ENCODE assay signal across 7 cellular contexts in the genomic region with DNA sequence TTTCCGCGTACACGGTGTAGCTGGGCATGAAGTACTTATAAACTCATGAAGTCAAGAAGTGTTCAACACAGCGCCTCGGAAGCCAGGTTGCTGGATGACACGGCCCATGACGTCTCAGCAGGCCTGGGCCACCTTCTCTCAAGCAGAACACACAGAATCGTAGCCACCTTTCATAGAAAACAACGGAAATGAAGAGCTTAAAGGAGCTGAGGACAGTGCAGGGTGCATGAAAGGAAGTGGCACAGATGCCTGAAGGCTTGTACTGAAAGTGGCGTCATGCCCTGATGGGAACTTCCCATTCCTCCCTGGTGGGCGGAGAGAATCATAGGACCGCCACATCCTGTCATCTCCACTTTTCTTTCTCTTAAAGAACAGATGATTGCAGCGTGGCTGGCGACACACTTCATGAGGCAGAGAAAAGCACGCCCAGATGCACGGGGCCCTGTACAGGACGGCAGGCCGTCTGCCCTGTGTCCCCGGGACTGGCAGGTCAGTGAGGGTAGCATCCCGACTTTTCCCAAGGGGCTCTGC. TPM values are rescaled to one million over a fixed set of nuclear protein-coding genes. Genes with fewer than 3 reads are reported as not detected.
DNase-seq lines count a peak whose midpoint lies in the region; ATAC-seq and TF ChIP-seq lines count a peak whose summit lies in the region.

No MANE protein-coding gene starts in this region.

- H3K4me1 Mint-ChIP-seq in WTC11 = no peaks in the 10 kb centered on the region
- H3K4me1 Mint-ChIP-seq in dendritic cell treated with granulocyte-macrophage colony-stimulating factor and Interleukin-4, amounts not matched to agents 40 ng/mL and 50 ng/mL, for 4 days (ENCODE audit: low read depth) = peaks cover 21% of the 10 kb centered on the region

- peak; percentile 34 for TF ChIP-seq POLR2A in GM18951 (IDR thresholded peaks at IDR 0.05; ENCODE audit: extremely low read depth, insufficient read depth, insufficient read length)
- no peak for TF ChIP-seq POLR2A in uterus (IDR thresholded peaks at IDR 0.05)

- peak overlapping the region; percentile 67; the same call in 1 of the 2 replicates for H3K27ac Mint-ChIP-seq in WTC11
- peak overlapping the region; percentile 71 for H3K27ac Mint-ChIP-seq in dendritic cell treated with granulocyte-macrophage colony-stimulating factor and Interleukin-4, amounts not matched to agents 40 ng/mL and 50 ng/mL, for 4 days

- intact Hi-C loops in dendritic cell treated with granulocyte-macrophage colony-stimulating factor and Interleukin-4, amounts not matched to agents 40 ng/mL and 50 ng/mL, for 4 days (cut with micrococcal nuclease) = no loop called here
- intact Hi-C loops in uterus (cut with DNase I; ENCODE audit: low total_unique reads) = no loop called here

- no peaks in the 10 kb centered on the region for H3K9me3 Mint-ChIP-seq in WTC11
- no peaks in the 10 kb centered on the region for H3K9me3 Mint-ChIP-seq in dendritic cell treated with granulocyte-macrophage colony-stimulating factor and Interleukin-4, amounts not matched to agents 40 ng/mL and 50 ng/mL, for 4 days

- in situ Hi-C loops in GM18951 (cut with MboI; ENCODE audit: low sequenced_read_pairs, unreplicated experiment) = no loop called here

- H3K27ac ChIP-seq in uterus = no peak overlapping the region

- no peaks in the 10 kb centered on the region for H3K36me3 ChIP-seq in uterus

- no peak overlapping the region for H3K4me3 Mint-ChIP-seq in WTC11
- peak overlapping the region; percentile 41 for H3K4me3 Mint-ChIP-seq in dendritic cell treated with granulocyte-macrophage colony-stimulating factor and Interleukin-4, amounts not matched to agents 40 ng/mL and 50 ng/mL, for 4 days

- no peak overlapping the region for H3K4me3 ChIP-seq in uterus

- no peaks in the 10 kb centered on the region for H3K27me3 ChIP-seq in uterus

- DNase-seq in WTC11 (ENCODE audit: low spot score) (no peak), NCI-H1105 treated with DMSO at 0.1 percent for 48 hours (lab: John Stamatoyannopoulos, UW) (no peak), uterus (no peak)
- peak; percentile 64 to 69 for DNase-seq in stimulated activated CD4-positive, alpha-beta T cell treated with anti-CD3 and anti-CD28 coated beads, Interleukin-2, amount 100 ng/mL, for 48 hours

- H3K9me3 ChIP-seq in uterus = no peaks in the 10 kb centered on the region

- ATAC-seq in HG03045 (IDR thresholded peaks at IDR 0.05; ENCODE audit: unreplicated experiment) = peak; percentile 68
- ATAC-seq in WTC11 = no peak

- no peaks in the 10 kb centered on the region for H3K4me1 ChIP-seq in uterus

- POLR2A ChIA-PET in WTC11 (lab: Charles Lee) = no interaction called here

- CTCF ChIA-PET in WTC11 (lab: Charles Lee) = interaction anchor here (0.8 kb wide), 1 partner anchor 85 kb away, joined by 3 read pairs; no protein-coding TSS in a partner anchor

- H3K36me3 Mint-ChIP-seq in WTC11 = peaks cover 4% of the 10 kb centered on the region; the same call in 1 of the 2 replicates
- peaks cover 10% of the 10 kb centered on the region for H3K36me3 Mint-ChIP-seq in dendritic cell treated with granulocyte-macrophage colony-stimulating factor and Interleukin-4, amounts not matched to agents 40 ng/mL and 50 ng/mL, for 4 days (ENCODE audit: low read depth)

- no peaks in the 10 kb centered on the region for H3K27me3 Mint-ChIP-seq in WTC11 (ENCODE audit: low read depth)
- no peaks in the 10 kb centered on the region for H3K27me3 Mint-ChIP-seq in dendritic cell treated with granulocyte-macrophage colony-stimulating factor and Interleukin-4, amounts not matched to agents 40 ng/mL and 50 ng/mL, for 4 days

- TF ChIP-seq CTCF in WTC11 (IDR thresholded peaks at IDR 0.05) (no peak), uterus (IDR thresholded peaks at IDR 0.05) (no peak)

TF ChIP-seq in WTC11, 78 proteins besides CTCF, POLR2A, EP300 and RAD21:
- no peak for TF ChIP-seq ZNF232 (CRISPR knock-in tag; IDR thresholded peaks at IDR 0.05)
- TF ChIP-seq TCF7 (CRISPR knock-in tag; IDR thresholded peaks at IDR 0.05; ENCODE audit: low read depth) = no peak
- TF ChIP-seq, protein P1, sequence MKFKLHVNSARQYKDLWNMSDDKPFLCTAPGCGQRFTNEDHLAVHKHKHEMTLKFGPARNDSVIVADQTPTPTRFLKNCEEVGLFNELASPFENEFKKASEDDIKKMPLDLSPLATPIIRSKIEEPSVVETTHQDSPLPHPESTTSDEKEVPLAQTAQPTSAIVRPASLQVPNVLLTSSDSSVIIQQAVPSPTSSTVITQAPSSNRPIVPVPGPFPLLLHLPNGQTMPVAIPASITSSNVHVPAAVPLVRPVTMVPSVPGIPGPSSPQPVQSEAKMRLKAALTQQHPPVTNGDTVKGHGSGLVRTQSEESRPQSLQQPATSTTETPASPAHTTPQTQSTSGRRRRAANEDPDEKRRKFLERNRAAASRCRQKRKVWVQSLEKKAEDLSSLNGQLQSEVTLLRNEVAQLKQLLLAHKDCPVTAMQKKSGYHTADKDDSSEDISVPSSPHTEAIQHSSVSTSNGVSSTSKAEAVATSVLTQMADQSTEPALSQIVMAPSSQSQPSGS (CRISPR knock-in tag; IDR thresholded peaks at IDR 0.05; ENCODE audit: borderline replicate concordance, low read depth) = no peak

RNA-seq across cellular contexts. Expression of gene HDAC4, which starts 31.1 kb away (rescaled TPM):
- total RNA-seq in WTC11 (2021) (35.0 to 44.4 TPM (median 42.3 TPM) in 3 replicates), uterus (10 to 100 TPM; 42.1 to 91.5 (median 73.4) TPM)

Comparison
In these comparisons a context has a peak if more than half of its experiments do, and no peak if none do; other contexts are left out.
1. DNase-seq: peak in stimulated activated CD4-positive, alpha-beta T cell treated with anti-CD3 and anti-CD28 coated beads, Interleukin-2, amount 100 ng/mL, for 48 hours (2 of 2); none in WTC11 (single experiment), NCI-H1105 treated with DMSO at 0.1 percent for 48 hours (single experiment) and uterus (0 of 2).